Comparison of ENCODE assay signal across 21 cellular contexts in genomic region chr6:13417431-13417830, GRCh38.
A peak's percentile ranks its signal among the peaks of the same experiment; 100 is the strongest.
DNase-seq lines count a peak whose midpoint lies in the region; ATAC-seq and TF ChIP-seq lines count a peak whose summit lies in the region.
"Had no signal": no experiment of that assay in that cellular context is flagged by ENCODE, and none has a peak within 500 bp of the region (broad histone marks: within the 10 kb centered on the region; RNA-seq: fewer than 3 reads in every experiment).

No MANE protein-coding gene starts in this region.

- H4K20me1 ChIP-seq in MM.1S (ENCODE audit: insufficient read depth, low read length), result no peaks in the 10 kb centered on the region

- H3K27ac ChIP-seq in dorsolateral prefrontal cortex (peak overlapping the region in 34 of 59 donors; percentile 2 to 95 (median 42)), MM.1S (ENCODE audit: low read length) (no peak overlapping the region)
- H3K27ac ChIP-seq: BLaER1, GM23248, SJCRH30 had no signal

- intact Hi-C loops in dorsolateral prefrontal cortex (cut with DNase I), result no loop called here

- no peaks in the 10 kb centered on the region for H3K36me3 ChIP-seq in MM.1S (replicated peaks; ENCODE audit: insufficient read depth, low read length)
- H3K36me3 ChIP-seq: HAP-1, SJCRH30 had no signal

- H3K27me3 ChIP-seq in dorsolateral prefrontal cortex (no peaks in the 10 kb centered on the region), MM.1S (replicated peaks; ENCODE audit: insufficient read depth, low read length) (no peaks in the 10 kb centered on the region)
- H3K27me3 ChIP-seq: BLaER1, SJCRH30 had no signal

- H3K9me2 ChIP-seq in MM.1S (replicated peaks; ENCODE audit: insufficient read depth, low read length), result no peaks in the 10 kb centered on the region

- TF ChIP-seq RAD21 in Ishikawa (IDR thresholded peaks at IDR 0.05; ENCODE audit: low read depth), result no peak

- H3K79me2 ChIP-seq in MM.1S (ENCODE audit: low read length), result no peaks in the 10 kb centered on the region

- no peak overlapping the region for H3K4me2 ChIP-seq in MM.1S (ENCODE audit: low read depth, low read length)

- TF ChIP-seq CTCF in dorsolateral prefrontal cortex (IDR thresholded peaks at IDR 0.05 in 54 of 56, conservative IDR thresholded peaks at IDR 0.05 in 2 of 56; ENCODE audit: low read depth in 1 of 56, partially characterized antibody in 56 of 56) (no peak), MM.1S (IDR thresholded peaks at IDR 0.05; ENCODE audit: low read length) (no peak)

- H3K4me3 ChIP-seq in dorsolateral prefrontal cortex (no peak overlapping the region), MM.1S (ENCODE audit: low read length) (no peak overlapping the region)
- H3K4me3 ChIP-seq: BLaER1, GM12878, GM23248, HAP-1, SJCRH30 had no signal

- DNase-seq in dorsolateral prefrontal cortex (no peak), kidney glomerular epithelial cell (lab: John Stamatoyannopoulos, UW) (peak; percentile 25), renal cortical epithelial cell (ENCODE audit: low read depth) (peak; percentile 71), HUDEP-2 (lab: John Stamatoyannopoulos, UW; ENCODE audit: unreplicated experiment in 76 of 76) (no peak), MM.1S (no peak)
- DNase-seq: CD4-positive, alpha-beta T cell; COR-L47; DMS79; GM23248; IMR-90; NCI-H1694 treated with DMSO at 0.1 percent for 48 hours; NCI-H2081 treated with DMSO at 0.1 percent for 48 hours; NCI-H446; NCI-H526 treated with DMSO at 0.1 percent for 48 hours; OCI-M1; SJCRH30 had no signal

- no peak for TF ChIP-seq EP300 in Ishikawa (IDR thresholded peaks at IDR 0.05; ENCODE audit: borderline replicate concordance)

- no peaks in the 10 kb centered on the region for H3K4me1 ChIP-seq in MM.1S (ENCODE audit: low read length)
- H3K4me1 ChIP-seq: HAP-1, SJCRH30 had no signal

- no peak for ATAC-seq in HG03521 (IDR thresholded peaks at IDR 0.05; ENCODE audit: unreplicated experiment)
- ATAC-seq: GM12878 had no signal

- no peaks in the 10 kb centered on the region for H3F3A ChIP-seq in MM.1S (ENCODE audit: insufficient read depth, low read length)

- no peak overlapping the region for H2AFZ ChIP-seq in MM.1S (ENCODE audit: low read length)
- H2AFZ ChIP-seq: GM23248 had no signal

- no peak overlapping the region for H3K9ac ChIP-seq in MM.1S (ENCODE audit: low read length)
- H3K9ac ChIP-seq: BLaER1, GM23248 had no signal

- no peaks in the 10 kb centered on the region for H3K9me3 ChIP-seq in MM.1S (replicated peaks; ENCODE audit: insufficient read depth, low read length)
- H3K9me3 ChIP-seq: HAP-1, SJCRH30 had no signal

TF ChIP-seq in Ishikawa, 13 proteins besides CTCF, POLR2A, EP300 and RAD21:
- TF ChIP-seq MAX (IDR thresholded peaks at IDR 0.05) (no peak), CEBPB (IDR thresholded peaks at IDR 0.05) (no peak), TAF1 (IDR thresholded peaks at IDR 0.05; ENCODE audit: low read depth) (no peak), CREB1 (IDR thresholded peaks at IDR 0.05; ENCODE audit: low read depth) (no peak), REST (IDR thresholded peaks at IDR 0.05; ENCODE audit: low read depth) (no peak), ZBTB7A (IDR thresholded peaks at IDR 0.05; ENCODE audit: low read depth) (no peak), YY1 (IDR thresholded peaks at IDR 0.05; ENCODE audit: low read depth) (0 out of 2 replicates have a peak, but pooled peaks have one; percentile 21), FOXM1 (IDR thresholded peaks at IDR 0.05; ENCODE audit: borderline replicate concordance, low read depth) (no peak)

Comparison
In these comparisons a context has a peak if more than half of its experiments do, and no peak if none do; other contexts are left out.
1. DNase-seq: peak in kidney glomerular epithelial cell (single experiment) and renal cortical epithelial cell (single experiment); none in dorsolateral prefrontal cortex (0 of 10), HUDEP-2 (0 of 76) and MM.1S (single experiment).